18 cellular contexts compared by ENCODE assay signal in the genomic region with DNA sequence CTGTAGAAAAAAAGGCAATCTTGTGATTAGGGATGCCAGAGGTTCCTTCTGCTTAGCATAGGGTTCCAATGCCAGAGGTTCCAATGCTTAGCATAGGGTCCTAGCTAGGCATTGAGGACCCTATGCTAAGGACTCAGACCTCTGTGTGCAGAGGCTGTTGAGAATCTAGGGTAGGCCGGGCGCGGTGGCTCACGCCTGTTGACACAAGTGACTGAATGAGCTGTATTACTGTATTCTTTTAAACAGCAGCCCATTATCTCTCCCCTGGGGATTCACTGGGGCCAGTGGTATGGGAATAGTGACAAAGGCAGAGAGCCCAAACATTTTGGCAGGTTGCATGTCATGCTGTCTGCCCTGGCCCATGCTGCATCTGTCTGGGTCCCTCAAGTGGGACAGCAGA. TPM values are rescaled to one million over a fixed set of nuclear protein-coding genes. Genes with fewer than 3 reads are reported as not detected.
DNase-seq lines count a peak whose midpoint lies in the region; ATAC-seq and TF ChIP-seq lines count a peak whose summit lies in the region.
"Had no signal": no experiment of that assay in that cellular context is flagged by ENCODE, and none has a peak within 500 bp of the region (broad histone marks: within the 10 kb centered on the region; RNA-seq: fewer than 3 reads in every experiment).

No MANE protein-coding gene starts in this region.

- H3K4me1 ChIP-seq in mucosa of descending colon (ENCODE audit: low read depth) = peaks cover 14% of the 10 kb centered on the region

- ATAC-seq in mucosa of descending colon = no peak
- ATAC-seq in GM21619 (IDR thresholded peaks at IDR 0.05; ENCODE audit: unreplicated experiment) = no peak
- ATAC-seq in GM19395 (IDR thresholded peaks at IDR 0.05; ENCODE audit: unreplicated experiment) = no peak
- ATAC-seq: Panc1, T-cell had no signal

- DNase-seq in NCI-H82 (lab: John Stamatoyannopoulos, UW) (peak; percentile 26), NCI-H82 treated with DMSO at 0.1 percent for 48 hours (lab: John Stamatoyannopoulos, UW; ENCODE audit: unreplicated experiment) (no peak), DMS153 (lab: John Stamatoyannopoulos, UW) (peak; percentile 35), NCI-H524 (lab: John Stamatoyannopoulos, UW) (peak; percentile 46 to 83), mucosa of descending colon (peak in 2 of 3 donors; percentile 11 to 36)
- DNase-seq: CD4-positive, alpha-beta memory T cell; MG63; NCI-H1092; NCI-H146; NCI-H2029 treated with DMSO at 0.1 percent for 48 hours; NCI-H226; NCI-H510A treated with DMSO at 0.1 percent for 48 hours; SJCRH30; T-cell had no signal

- TF ChIP-seq CTCF in mucosa of descending colon (IDR thresholded peaks at IDR 0.05) = no peak

- no peaks in the 10 kb centered on the region for H3K36me3 ChIP-seq in mucosa of descending colon (ENCODE audit: low read depth)
- H3K36me3 ChIP-seq: MG63, SJCRH30 had no signal

- no peak overlapping the region for H3K4me3 ChIP-seq in mucosa of descending colon
- H3K4me3 ChIP-seq: MG63, SJCRH30 had no signal

- H3K9me3 ChIP-seq in mucosa of descending colon = no peaks in the 10 kb centered on the region
- H3K9me3 ChIP-seq: MG63, SJCRH30 had no signal

- intact Hi-C loops in mucosa of descending colon (cut with DNase I, micrococcal nuclease) = no loop called here

RNA-seq across cellular contexts. Expression of gene PAK6, which starts 16.2 kb away (rescaled TPM):
- 1 to 10 TPM in 2 of 3 donors, under 1 TPM in 1; 0.98 to 3.1 (median 2.7) TPM for total RNA-seq in mucosa of descending colon
- total RNA-seq: SJCRH30 had no signal

RNA-seq across cellular contexts. Expression of gene ANKRD63, which starts 27.8 kb away (rescaled TPM):
- under 1 TPM in 1 of 3 donors, not detected in 2; 0.25 TPM for total RNA-seq in mucosa of descending colon
- total RNA-seq: CD4-positive, alpha-beta memory T cell; LHCN-M2 had no signal

RNA-seq across cellular contexts. Expression of gene PLCB2, which starts 52.7 kb away (rescaled TPM):
- total RNA-seq in mucosa of descending colon = 10 to 100 TPM in 2 of 3 donors, 1 to 10 TPM in 1; 9.9 to 21.8 (median 17.4) TPM
